Comparison of ENCODE assay signal across 14 cellular contexts in genomic region chr4:165440415-165440882, GRCh38.
A peak's percentile ranks its signal among the peaks of the same experiment; 100 is the strongest.
DNase-seq lines count a peak whose midpoint lies in the region; ATAC-seq and TF ChIP-seq lines count a peak whose summit lies in the region.
"Had no signal": no experiment of that assay in that cellular context is flagged by ENCODE, and none has a peak within 500 bp of the region (broad histone marks: within the 10 kb centered on the region; RNA-seq: fewer than 3 reads in every experiment).

No MANE protein-coding gene starts in this region.

- H3K4me2 ChIP-seq in SK-N-SH = peak overlapping the region; percentile 44; the same call in 1 of the 2 replicates

- no peaks in the 10 kb centered on the region for H4K20me1 ChIP-seq in SK-N-SH (ENCODE audit: insufficient read depth)

- 0 out of 2 replicates have a peak, but pooled peaks cover 3% of the 10 kb centered on the region for H3K9me3 ChIP-seq in SK-N-SH
- H3K9me3 ChIP-seq in thoracic aorta = no peaks in the 10 kb centered on the region
- H3K9me3 ChIP-seq: gastroesophageal sphincter, upper lobe of right lung had no signal

- H3K27ac ChIP-seq in SK-N-SH (ENCODE audit: low read depth in 2 of 2, low read length in 1 of 2) (peak overlapping the region in 1 of 2 experiments; percentile 77; a peak in 2 of 4 replicates), thoracic aorta (no peak overlapping the region)
- H3K27ac ChIP-seq: gastroesophageal sphincter, HL-60, upper lobe of right lung had no signal

- no peak overlapping the region for H3K27ac Mint-ChIP-seq in activated T-helper 17 cell treated with anti-CD3 and anti-CD28 coated beads, Interleukin-2, amount 50 U/mL, for 72 hours
- H3K27ac Mint-ChIP-seq: activated naive CD4-positive, alpha-beta T cell treated with anti-CD3 and anti-CD28 coated beads, Interleukin-2, amount 50 U/mL, for 72 hours had no signal

- H3K36me3 Mint-ChIP-seq in activated T-helper 17 cell treated with anti-CD3 and anti-CD28 coated beads, Interleukin-2, amount 50 U/mL, for 72 hours (ENCODE audit: low read depth) = no peaks in the 10 kb centered on the region
- H3K36me3 Mint-ChIP-seq: activated naive CD4-positive, alpha-beta T cell treated with anti-CD3 and anti-CD28 coated beads, Interleukin-2, amount 50 U/mL, for 72 hours had no signal

- H3K4me1 ChIP-seq in SK-N-SH (ENCODE audit: control insufficient read depth in 1 of 2, insufficient read depth in 2 of 2, low read depth in 1 of 2, low read length in 1 of 2) = peaks cover 4 to 23% of the 10 kb centered on the region in 2 experiments; a peak in 3 of 4 replicates
- peaks cover 11 to 17% of the 10 kb centered on the region in 2 donors for H3K4me1 ChIP-seq in thoracic aorta (ENCODE audit: control insufficient read depth in 1 of 2, low read depth in 2 of 2)
- H3K4me1 ChIP-seq: upper lobe of right lung had no signal

- no peak overlapping the region for H3K9ac ChIP-seq in SK-N-SH

- no peak overlapping the region for H3K4me3 Mint-ChIP-seq in activated T-helper 17 cell treated with anti-CD3 and anti-CD28 coated beads, Interleukin-2, amount 50 U/mL, for 72 hours

- H3K36me3 ChIP-seq in SK-N-SH (replicated peaks in 1 of 2; ENCODE audit: control insufficient read depth in 1 of 2, insufficient read depth in 2 of 2, low read length in 1 of 2) (no peaks in the 10 kb centered on the region), thoracic aorta (no peaks in the 10 kb centered on the region)
- H3K36me3 ChIP-seq: gastroesophageal sphincter, upper lobe of right lung had no signal

- no peaks in the 10 kb centered on the region for H3K79me2 ChIP-seq in SK-N-SH (ENCODE audit: insufficient read depth)

- no peaks in the 10 kb centered on the region for H3K27me3 ChIP-seq in SK-N-SH (ENCODE audit: insufficient read depth)
- no peaks in the 10 kb centered on the region for H3K27me3 ChIP-seq in thoracic aorta (replicated peaks; ENCODE audit: insufficient read depth)
- H3K27me3 ChIP-seq: gastroesophageal sphincter, upper lobe of right lung had no signal

- TF ChIP-seq CTCF in SK-N-SH (IDR thresholded peaks at IDR 0.05) (no peak), foreskin fibroblast (IDR thresholded peaks at IDR 0.05; ENCODE audit: low read depth, low read length) (no peak), thoracic aorta (IDR thresholded peaks at IDR 0.05) (no peak)

- ATAC-seq in thoracic aorta (ENCODE audit: insufficient number of reproducible peaks, low FRiP score, low read depth) (peak; percentile 63), GM18909 (IDR thresholded peaks at IDR 0.05; ENCODE audit: poor library complexity, unreplicated experiment) (no peak)
- no peak for ATAC-seq in activated T-helper 17 cell treated with anti-CD3 and anti-CD28 coated beads, Interleukin-2, amount 50 U/mL, for 72 hours (replicated peaks)
- ATAC-seq: activated naive CD4-positive, alpha-beta T cell treated with anti-CD3 and anti-CD28 coated beads, Interleukin-2, amount 50 U/mL, for 72 hours; gastroesophageal sphincter; upper lobe of right lung had no signal

- H3K27me3 Mint-ChIP-seq in activated T-helper 17 cell treated with anti-CD3 and anti-CD28 coated beads, Interleukin-2, amount 50 U/mL, for 72 hours = no peaks in the 10 kb centered on the region

- H3K4me1 Mint-ChIP-seq in activated T-helper 17 cell treated with anti-CD3 and anti-CD28 coated beads, Interleukin-2, amount 50 U/mL, for 72 hours = no peaks in the 10 kb centered on the region

- DNase-seq in NCI-H2107 treated with DMSO at 0.1 percent for 48 hours (lab: John Stamatoyannopoulos, UW; ENCODE audit: unreplicated experiment) (peak; percentile 42), NCI-H2107 (lab: John Stamatoyannopoulos, UW) (no peak), SK-N-SH (peak; percentile 36), foreskin fibroblast (peak; percentile 28 to 73), thoracic aorta (ENCODE audit: low spot score) (no peak), occipital lobe (lab: John Stamatoyannopoulos, UW) (no peak)
- DNase-seq: NCI-H82; stimulated activated CD4-positive, alpha-beta T cell treated with anti-CD3 and anti-CD28 coated beads, Interleukin-4, amount 100 ng/mL, for 4 hours; upper lobe of right lung had no signal

- TF ChIP-seq EP300 in SK-N-SH (IDR thresholded peaks at IDR 0.05; ENCODE audit: borderline replicate concordance in 1 of 2, low read depth in 1 of 2, low read length in 1 of 2) = peak in 1 of 2 experiments; percentile 53; a peak in 2 of 4 replicates

- 26% methylated on average over 3 of the region's 3 CpGs for WGBS in SK-N-SH (ENCODE audit: low lambda C conversion rate)

- no peaks in the 10 kb centered on the region for H3F3A ChIP-seq in SK-N-SH (replicated peaks; ENCODE audit: insufficient read depth)

- H3K4me3 ChIP-seq in SK-N-SH (ENCODE audit: low read depth in 2 of 2, low read length in 1 of 2) = no peak overlapping the region; a peak in 1 of 4 replicates
- no peak overlapping the region for H3K4me3 ChIP-seq in foreskin fibroblast (ENCODE audit: low read depth in 1 of 2, low read length in 2 of 2)
- peak overlapping the region; percentile 45 for H3K4me3 ChIP-seq in thoracic aorta
- H3K4me3 ChIP-seq: gastroesophageal sphincter, upper lobe of right lung had no signal

- no peaks in the 10 kb centered on the region for H3K9me2 ChIP-seq in SK-N-SH

- CTCF ChIA-PET in SK-N-SH (lab: Yijun Ruan, JAX) = interaction anchor here (1.0 to 1.5 kb wide), 3 partner anchors 14 to 84 kb away, joined by 3 to 5 read pairs (median 3); partner anchors contain the start of gene CPE

- no peak for TF ChIP-seq RAD21 in SK-N-SH (IDR thresholded peaks at IDR 0.05; ENCODE audit: low read length)

- H2AFZ ChIP-seq in SK-N-SH (ENCODE audit: low read depth) = no peak overlapping the region

- POLR2A ChIA-PET in SK-N-SH (lab: Yijun Ruan, JAX) = no interaction called here

- H3K9me3 Mint-ChIP-seq in activated T-helper 17 cell treated with anti-CD3 and anti-CD28 coated beads, Interleukin-2, amount 50 U/mL, for 72 hours = no peaks in the 10 kb centered on the region
- H3K9me3 Mint-ChIP-seq: activated naive CD4-positive, alpha-beta T cell treated with anti-CD3 and anti-CD28 coated beads, Interleukin-2, amount 50 U/mL, for 72 hours had no signal

TF ChIP-seq in SK-N-SH, 30 proteins besides CTCF, POLR2A, EP300 and RAD21:
- TF ChIP-seq MEF2A (IDR thresholded peaks at IDR 0.05; ENCODE audit: borderline replicate concordance, low read depth) = no peak
- TF ChIP-seq TCF12 (IDR thresholded peaks at IDR 0.05) = 0 out of 2 replicates have a peak, but pooled peaks have one; percentile 9
- TF ChIP-seq GATA2 (CRISPR knock-in tag; IDR thresholded peaks at IDR 0.05) = peak; percentile 33; the same call in 1 of the 2 replicates

Comparison
In these comparisons a context has a peak if more than half of its experiments do, and no peak if none do; other contexts are left out.
1. DNase-seq: peak in NCI-H2107 treated with DMSO at 0.1 percent for 48 hours (single experiment), SK-N-SH (single experiment) and foreskin fibroblast (2 of 2); none in NCI-H2107 (single experiment), thoracic aorta (single experiment) and occipital lobe (single experiment).